ENCODE assay signal across 21 cellular contexts in the genomic region with DNA sequence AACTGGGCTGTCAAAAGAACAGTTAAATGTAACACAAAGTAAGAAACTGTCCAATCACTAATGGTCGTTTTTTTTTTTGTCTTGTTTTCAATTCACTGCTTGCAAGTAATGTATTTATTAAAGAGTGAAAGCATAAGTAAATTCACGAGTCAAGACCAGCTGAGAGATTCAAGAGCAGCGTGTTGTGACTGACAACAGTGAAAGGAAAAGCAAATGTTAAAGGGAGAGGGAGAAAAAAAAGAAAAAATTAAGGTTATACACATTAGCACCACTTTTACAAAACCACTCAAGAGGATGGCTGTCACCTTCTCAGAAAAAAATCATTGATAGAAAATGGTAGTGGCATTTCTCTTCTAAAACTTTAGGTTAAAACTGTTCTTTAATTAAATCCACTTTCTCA. TPM values are rescaled to one million over a fixed set of nuclear protein-coding genes. Genes with fewer than 3 reads are reported as not detected.
A peak's percentile ranks its signal among the peaks of the same experiment; 100 is the strongest.
DNase-seq lines count a peak whose midpoint lies in the region; ATAC-seq and TF ChIP-seq lines count a peak whose summit lies in the region.
"Had no signal": no experiment of that assay in that cellular context is flagged by ENCODE, and none has a peak within 500 bp of the region (broad histone marks: within the 10 kb centered on the region; RNA-seq: fewer than 3 reads in every experiment).

No MANE protein-coding gene starts in this region.

- no peaks in the 10 kb centered on the region for H3K9me3 Mint-ChIP-seq in CD4-positive, CD25-positive, alpha-beta regulatory T cell
- H3K9me3 Mint-ChIP-seq in endodermal cell = no peaks in the 10 kb centered on the region
- no peaks in the 10 kb centered on the region for H3K9me3 Mint-ChIP-seq in activated CD8-positive, alpha-beta T cell treated with anti-CD3 and anti-CD28 coated beads, Interleukin-2, amount 10 ng/mL, durations not matched to agents 7 days and 5 days (ENCODE audit: insufficient read depth)
- H3K9me3 Mint-ChIP-seq: CD4-positive, alpha-beta memory T cell had no signal

- H3K27ac Mint-ChIP-seq in CD4-positive, CD25-positive, alpha-beta regulatory T cell = peak overlapping the region in 2 of 3 donors; percentile 9 to 17
- H3K27ac Mint-ChIP-seq in endodermal cell = peak overlapping the region; percentile 50
- H3K27ac Mint-ChIP-seq in activated CD8-positive, alpha-beta T cell treated with anti-CD3 and anti-CD28 coated beads, Interleukin-2, amount 10 ng/mL, durations not matched to agents 7 days and 5 days = no peak overlapping the region

- TF ChIP-seq EP300 in neural cell (conservative IDR thresholded peaks at IDR 0.05; ENCODE audit: poor library complexity, severe bottlenecking) = no peak

- ATAC-seq in CD4-positive, CD25-positive, alpha-beta regulatory T cell (ENCODE audit: low read depth in 2 of 2) = no peak
- no peak for ATAC-seq in GM19463 (IDR thresholded peaks at IDR 0.05; ENCODE audit: unreplicated experiment)
- no peak for ATAC-seq in activated CD8-positive, alpha-beta T cell treated with anti-CD3 and anti-CD28 coated beads, Interleukin-2, amount 10 ng/mL, durations not matched to agents 7 days and 5 days
- ATAC-seq: foreskin keratinocyte, lower lobe of right lung had no signal

- H3K4me2 ChIP-seq in KMS-11 (peak overlapping the region; percentile 19; the same call in 1 of the 2 replicates), neural cell (ENCODE audit: low read length) (no peak overlapping the region)

- CTCF ChIA-PET in activated CD8-positive, alpha-beta T cell treated with anti-CD3 and anti-CD28 coated beads, Interleukin-2, amount 10 ng/mL, durations not matched to agents 7 days and 5 days (lab: Charles Lee) = no interaction called here

- H3K36me3 Mint-ChIP-seq in CD4-positive, CD25-positive, alpha-beta regulatory T cell = peaks cover 31% of the 10 kb centered on the region
- H3K36me3 Mint-ChIP-seq in endodermal cell (ENCODE audit: low read depth) = peaks cover 45% of the 10 kb centered on the region
- H3K36me3 Mint-ChIP-seq in activated CD8-positive, alpha-beta T cell treated with anti-CD3 and anti-CD28 coated beads, Interleukin-2, amount 10 ng/mL, durations not matched to agents 7 days and 5 days (ENCODE audit: low read depth) = peaks cover 28% of the 10 kb centered on the region

- H3K27me3 Mint-ChIP-seq in CD4-positive, CD25-positive, alpha-beta regulatory T cell = no peaks in the 10 kb centered on the region
- H3K27me3 Mint-ChIP-seq in endodermal cell (ENCODE audit: insufficient read depth) = no peaks in the 10 kb centered on the region
- H3K27me3 Mint-ChIP-seq in activated CD8-positive, alpha-beta T cell treated with anti-CD3 and anti-CD28 coated beads, Interleukin-2, amount 10 ng/mL, durations not matched to agents 7 days and 5 days (ENCODE audit: low read depth) = no peaks in the 10 kb centered on the region
- H3K27me3 Mint-ChIP-seq: CD4-positive, alpha-beta memory T cell had no signal

- no peaks in the 10 kb centered on the region for H3K9me2 ChIP-seq in neural cell (ENCODE audit: insufficient read depth, low read length)

- H3K4me1 Mint-ChIP-seq in CD4-positive, CD25-positive, alpha-beta regulatory T cell = peaks cover 38 to 51% (median 49%) of the 10 kb centered on the region in 4 donors
- peaks cover 28% of the 10 kb centered on the region for H3K4me1 Mint-ChIP-seq in endodermal cell
- H3K4me1 Mint-ChIP-seq in activated CD8-positive, alpha-beta T cell treated with anti-CD3 and anti-CD28 coated beads, Interleukin-2, amount 10 ng/mL, durations not matched to agents 7 days and 5 days (ENCODE audit: low read depth) = peaks cover 10% of the 10 kb centered on the region

- H3F3A ChIP-seq in neural cell (ENCODE audit: insufficient read depth, low read length, poor library complexity, severe bottlenecking) = no peaks in the 10 kb centered on the region

- H3K4me1 ChIP-seq in CD4-positive, CD25-positive, alpha-beta regulatory T cell (ENCODE audit: control insufficient read depth, insufficient read depth, low read length, poor library complexity, severe bottlenecking) = peaks cover 5% of the 10 kb centered on the region
- H3K4me1 ChIP-seq in KMS-11 (ENCODE audit: low read depth, poor library complexity, severe bottlenecking) = peaks cover 86% of the 10 kb centered on the region
- H3K4me1 ChIP-seq in endodermal cell (ENCODE audit: control insufficient read depth, insufficient read depth, low read length) = peaks cover 4% of the 10 kb centered on the region
- H3K4me1 ChIP-seq: foreskin keratinocyte had no signal

- H3K9ac ChIP-seq in KMS-11 (no peak overlapping the region), endodermal cell (ENCODE audit: extremely low read depth, low read length, poor library complexity, severe bottlenecking) (no peak overlapping the region), neural cell (ENCODE audit: low read length) (no peak overlapping the region)

- no peaks in the 10 kb centered on the region for H3K27me3 ChIP-seq in CD4-positive, CD25-positive, alpha-beta regulatory T cell (ENCODE audit: control insufficient read depth, insufficient read depth, low read length)
- no peaks in the 10 kb centered on the region for H3K27me3 ChIP-seq in KMS-11 (ENCODE audit: insufficient read depth, low read depth)
- H3K27me3 ChIP-seq in endodermal cell (ENCODE audit: control insufficient read depth, insufficient read depth, low read length, poor library complexity, severe bottlenecking) = no peaks in the 10 kb centered on the region
- no peaks in the 10 kb centered on the region for H3K27me3 ChIP-seq in neural cell (ENCODE audit: insufficient read depth, low read depth, low read length)
- H3K27me3 ChIP-seq: foreskin keratinocyte, spleen had no signal

- H3K79me2 ChIP-seq in KMS-11 (ENCODE audit: insufficient read depth, low read depth) (peaks cover 71% of the 10 kb centered on the region), neural cell (replicated peaks; ENCODE audit: insufficient read depth, low read length) (peaks cover 31% of the 10 kb centered on the region)

- no peak for TF ChIP-seq RAD21 in neural cell (conservative IDR thresholded peaks at IDR 0.05)

- POLR2A ChIA-PET in activated CD8-positive, alpha-beta T cell treated with anti-CD3 and anti-CD28 coated beads, Interleukin-2, amount 10 ng/mL, durations not matched to agents 7 days and 5 days (lab: Charles Lee) = no interaction called here

- TF ChIP-seq CTCF in KMS-11 (conservative IDR thresholded peaks at IDR 0.05; ENCODE audit: low read depth, low read length) (no peak), endodermal cell (conservative IDR thresholded peaks at IDR 0.05) (no peak), neural cell (IDR thresholded peaks at IDR 0.05; ENCODE audit: poor library complexity, severe bottlenecking) (no peak)

- no peak overlapping the region for H3K27ac ChIP-seq in CD4-positive, CD25-positive, alpha-beta regulatory T cell (ENCODE audit: insufficient read depth, low read length, poor library complexity, severe bottlenecking)
- H3K27ac ChIP-seq in KMS-11 (no peak overlapping the region), endodermal cell (ENCODE audit: low read depth, low read length) (no peak overlapping the region), neural cell (ENCODE audit: low read length) (no peak overlapping the region), substantia nigra (ENCODE audit: low read depth, low read length, poor library complexity, severe bottlenecking) (no peak overlapping the region)
- H3K27ac ChIP-seq: foreskin keratinocyte, lower lobe of right lung, spleen had no signal

- H4K20me1 ChIP-seq in KMS-11 (ENCODE audit: insufficient read depth) = no peaks in the 10 kb centered on the region; the same call in 1 of the 2 replicates
- H4K20me1 ChIP-seq in neural cell (ENCODE audit: insufficient read depth) = no peaks in the 10 kb centered on the region

- no peak for DNase-seq in CD4-positive, CD25-positive, alpha-beta regulatory T cell
- DNase-seq in endodermal cell (no peak), substantia nigra (lab: John Stamatoyannopoulos, UW) (no peak), NCI-H446 treated with DMSO at 0.1 percent for 48 hours (lab: John Stamatoyannopoulos, UW) (no peak)
- DNase-seq in activated CD8-positive, alpha-beta T cell treated with anti-CD3 and anti-CD28 coated beads, Interleukin-2, amount 10 ng/mL, durations not matched to agents 7 days and 5 days = no peak
- DNase-seq: activated naive CD4-positive, alpha-beta T cell treated with Interleukin-2 at 50 U/mL for 16 hours; aorta; CD4-positive, alpha-beta memory T cell; foreskin keratinocyte; hippocampal formation; islet precursor cell; lower lobe of right lung; NCI-H1417; NCI-H2107; NCI-H524 treated with DMSO at 0.1 percent for 48 hours; posterior cingulate gyrus; spleen; stimulated activated CD8-positive, alpha-beta memory T cell treated with anti-CD3 and anti-CD28 coated beads, Interleukin-4, amount 100 ng/mL, for 48 hours had no signal

- 80 to 85% methylated on average over 2 to 3 of the region's 3 CpGs for WGBS in endodermal cell (ENCODE audit: insufficient coverage in 1 of 2, insufficient read length in 1 of 2), 2 experiments

- peak overlapping the region in 1 of 4 donors; percentile 24 for H3K4me3 Mint-ChIP-seq in CD4-positive, CD25-positive, alpha-beta regulatory T cell
- H3K4me3 Mint-ChIP-seq in endodermal cell = no peak overlapping the region
- H3K4me3 Mint-ChIP-seq in activated CD8-positive, alpha-beta T cell treated with anti-CD3 and anti-CD28 coated beads, Interleukin-2, amount 10 ng/mL, durations not matched to agents 7 days and 5 days = no peak overlapping the region

- H2AFZ ChIP-seq in KMS-11 (ENCODE audit: low read depth) = no peak overlapping the region
- H2AFZ ChIP-seq in neural cell (ENCODE audit: low read depth, low read length) = no peak overlapping the region

- peaks cover 25% of the 10 kb centered on the region for H3K36me3 ChIP-seq in CD4-positive, CD25-positive, alpha-beta regulatory T cell (ENCODE audit: control insufficient read depth, insufficient read depth, low read length)
- H3K36me3 ChIP-seq in KMS-11 (ENCODE audit: insufficient read depth) (no peaks in the 10 kb centered on the region), endodermal cell (ENCODE audit: control insufficient read depth, insufficient read depth, low read length) (peaks cover 54% of the 10 kb centered on the region), neural cell (ENCODE audit: insufficient read depth, low read length) (no peaks in the 10 kb centered on the region)

- no peak overlapping the region for H3K4me3 ChIP-seq in CD4-positive, CD25-positive, alpha-beta regulatory T cell (ENCODE audit: low read depth, low read length)
- H3K4me3 ChIP-seq in KMS-11 (IDR thresholded peaks at IDR 0.05; ENCODE audit: insufficient read depth, low read depth, low read length) = no peak overlapping the region
- no peak overlapping the region for H3K4me3 ChIP-seq in endodermal cell (ENCODE audit: low read length)
- H3K4me3 ChIP-seq in neural cell (ENCODE audit: low read length) = peak overlapping the region; percentile 13
- H3K4me3 ChIP-seq: lower lobe of right lung, spleen had no signal

- no peaks in the 10 kb centered on the region for H3K9me3 ChIP-seq in CD4-positive, CD25-positive, alpha-beta regulatory T cell (ENCODE audit: control insufficient read depth in 2 of 2, low read length in 2 of 2)
- H3K9me3 ChIP-seq in endodermal cell (ENCODE audit: control insufficient read depth, low read length) = peaks cover 6% of the 10 kb centered on the region
- no peaks in the 10 kb centered on the region for H3K9me3 ChIP-seq in neural cell (ENCODE audit: low read length)
- H3K9me3 ChIP-seq: lower lobe of right lung, spleen had no signal

RNA-seq across cellular contexts. Expression of gene GPATCH8, which starts 36.1 kb away (rescaled TPM):
- 87.7 TPM for total RNA-seq in CD4-positive, CD25-positive, alpha-beta regulatory T cell
- polyA plus RNA-seq in CD4-positive, CD25-positive, alpha-beta regulatory T cell = 10 to 100 TPM; 24.0 to 34.3 (median 25.3) TPM
- total RNA-seq in endodermal cell = 10 to 100 TPM; 49.9 to 55.2 TPM
- 33.0 TPM for polyA plus RNA-seq in endodermal cell (2013, experiment 1 of 2)
- 31.2 TPM for polyA plus RNA-seq in endodermal cell (2013, experiment 2 of 2)
- polyA plus RNA-seq in neural cell = 18.5 and 24.5 TPM in 2 replicates
- polyA minus RNA-seq in neural cell = 60.1 and 82.9 TPM in 2 replicates
- 10 to 100 TPM; 45.7 to 45.8 TPM for total RNA-seq in activated CD8-positive, alpha-beta T cell treated with anti-CD3 and anti-CD28 coated beads, Interleukin-2, amount 10 ng/mL, durations not matched to agents 7 days and 5 days
